In genomic region chr10:52750629-52751028, GRCh38 we compare ENCODE assay signal across 10 cellular contexts. TPM values are rescaled to one million over a fixed set of nuclear protein-coding genes. Genes with fewer than 3 reads are reported as not detected.
"Had no signal": no experiment of that assay in that cellular context is flagged by ENCODE, and none has a peak within 500 bp of the region (broad histone marks: within the 10 kb centered on the region; RNA-seq: fewer than 3 reads in every experiment).

No MANE protein-coding gene starts in this region.

- H3K4me2 ChIP-seq: KMS-11 had no signal

- ATAC-seq: K562 had no signal

- H3K27ac ChIP-seq: HL-60, KMS-11 had no signal

- FAIRE-seq: HTR-8/SVneo, K562 had no signal

- H3K4me3 ChIP-seq: K562 had no signal

- H3K9ac ChIP-seq: KMS-11 had no signal

- DNase-seq: IMR-90, KBM-7, KG1 had no signal

RNA-seq across cellular contexts. Expression of gene MBL2, which starts 22.0 kb away (rescaled TPM):
- total RNA-seq: HT-29, HT1080, IMR-90, K562 had no signal
- polyA plus RNA-seq: IgD-negative memory B cell, IMR-90, K562 had no signal
